Comparison of ENCODE assay signal across 8 cellular contexts in the genomic region with DNA sequence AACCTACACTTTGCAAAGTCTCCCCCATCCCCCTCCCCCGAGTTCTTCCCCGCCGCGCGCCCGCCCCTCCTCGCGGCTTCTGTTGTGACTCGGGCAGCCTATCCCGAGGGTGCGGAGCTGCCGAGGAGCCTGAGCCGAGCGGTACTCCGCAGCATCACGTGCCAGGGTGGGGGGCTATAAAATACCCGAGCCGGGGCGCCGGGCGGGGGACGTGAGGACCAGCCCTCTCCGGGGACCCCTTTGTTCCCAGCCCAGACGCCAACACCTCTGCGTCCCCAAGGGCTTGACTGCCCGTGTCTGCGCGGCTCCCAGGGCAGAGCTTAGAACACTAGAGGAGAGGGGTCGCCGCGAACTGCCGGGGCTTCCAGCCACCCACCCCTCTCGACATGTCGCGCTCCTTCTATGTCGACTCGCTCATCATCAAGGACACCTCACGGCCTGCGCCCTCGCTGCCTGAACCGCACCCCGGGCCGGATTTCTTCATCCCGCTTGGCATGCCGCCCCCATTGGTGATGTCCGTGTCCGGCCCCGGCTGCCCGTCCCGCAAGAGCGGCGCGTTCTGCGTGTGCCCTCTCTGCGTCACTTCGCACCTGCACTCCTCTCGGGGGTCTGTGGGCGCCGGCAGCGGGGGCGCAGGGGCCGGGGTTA. TPM values are rescaled to one million over a fixed set of nuclear protein-coding genes. Genes with fewer than 3 reads are reported as not detected.
DNase-seq lines count a peak whose midpoint lies in the region; ATAC-seq and TF ChIP-seq lines count a peak whose summit lies in the region.

TSS of gene GSX2 (plus strand) at position 205 of the 648 bp plus-strand sequence. CDS start at position 387, 182 bp downstream.

- peak; percentile 9 for DNase-seq in Calu3
- DNase-seq in OCI-LY7 (ENCODE audit: low spot score) = no peak
- DNase-seq in esophagus squamous epithelium (lab: John Stamatoyannopoulos, UW) = no peak
- DNase-seq in ovary = peak in 3 of 5 donors; percentile 28 to 43 (median 36)
- no peak for DNase-seq in COR-L47 (lab: John Stamatoyannopoulos, UW)
- no peak for DNase-seq in GM10266 (ENCODE audit: extremely low spot score)
- DNase-seq in cortex of kidney (lab: John Stamatoyannopoulos, UW) = no peak

- H4K20me1 ChIP-seq in OCI-LY7 (ENCODE audit: insufficient read depth, low read length) = no peaks in the 10 kb centered on the region

- POLR2A ChIA-PET in OCI-LY7 (lab: Charles Lee) = interaction anchor here (1.1 kb wide), 1 partner anchor 10 kb away, joined by 5 read pairs; no protein-coding TSS in a partner anchor

- H3K9me2 ChIP-seq in OCI-LY7 (ENCODE audit: insufficient read depth, low read length) = no peaks in the 10 kb centered on the region

- H3K9me3 ChIP-seq in OCI-LY7 (ENCODE audit: low read length) (no peaks in the 10 kb centered on the region), esophagus squamous epithelium (no peaks in the 10 kb centered on the region), ovary (no peaks in the 10 kb centered on the region)

- no peak within 1 kb of the TSS for H3K4me3 ChIP-seq in OCI-LY7 (ENCODE audit: low read depth, low read length, poor library complexity, severe bottlenecking)
- peak within 1 kb of the TSS; percentile 0 to 62 (median 28) for H3K4me3 ChIP-seq in esophagus squamous epithelium
- no peak within 1 kb of the TSS for H3K4me3 ChIP-seq in ovary

- TF ChIP-seq POLR2A in esophagus squamous epithelium (IDR thresholded peaks at IDR 0.05) = no peak
- TF ChIP-seq POLR2A in ovary (IDR thresholded peaks at IDR 0.05) = no peak

- CTCF ChIA-PET in Calu3 (lab: Charles Lee) (interaction anchor here (0.7 kb wide), 1 partner anchor 59 kb away, joined by 4 read pairs; no protein-coding TSS in a partner anchor), OCI-LY7 (lab: Charles Lee; ENCODE audit: unreplicated experiment) (no interaction called here)

- no peaks in the 10 kb centered on the region for H3K36me3 Mint-ChIP-seq in Calu3 (ENCODE audit: insufficient read depth, unreplicated experiment)

- H3K27me3 ChIP-seq in esophagus squamous epithelium (peaks cover 26 to 100% (median 50%) of the 10 kb centered on the region in 4 donors), ovary (no peaks in the 10 kb centered on the region)

- H3K4me1 ChIP-seq in OCI-LY7 (ENCODE audit: insufficient read depth, low read length, poor library complexity, severe bottlenecking) = peaks cover 32% of the 10 kb centered on the region
- H3K4me1 ChIP-seq in esophagus squamous epithelium = peaks cover 20 to 46% (median 35%) of the 10 kb centered on the region in 3 donors
- H3K4me1 ChIP-seq in ovary (ENCODE audit: insufficient read depth) = peaks cover 16% of the 10 kb centered on the region

- BruUV-seq in Calu3 (replicated peaks; lab: Mats Ljungman, UMichigan) (no TSS peak), OCI-LY7 (replicated peaks; lab: Mats Ljungman, UMichigan) (no TSS peak)

- no peak for TF ChIP-seq EP300 in ovary (IDR thresholded peaks at IDR 0.05)

- peaks cover 86% of the 10 kb centered on the region for H3K27me3 Mint-ChIP-seq in Calu3 (ENCODE audit: unreplicated experiment)

- intact Hi-C loops in Calu3 (cut with micrococcal nuclease; ENCODE audit: unreplicated experiment) = no loop called here
- intact Hi-C loops in OCI-LY7 (cut with micrococcal nuclease; ENCODE audit: unreplicated experiment) = no loop called here
- intact Hi-C loops in esophagus squamous epithelium (cut with DNase I) = loop anchor here (10.0 kb wide), 1 partner anchor 105 kb away; no protein-coding TSS in a partner anchor
- intact Hi-C loops in ovary (cut with DNase I) = no loop called here

- peak within 1 kb of the TSS; percentile 50 for H3K4me3 Mint-ChIP-seq in Calu3 (ENCODE audit: low read depth, unreplicated experiment)

- H3K9me3 Mint-ChIP-seq in Calu3 (ENCODE audit: low read depth, unreplicated experiment) = no peaks in the 10 kb centered on the region

- no peaks in the 10 kb centered on the region for H3K36me3 ChIP-seq in OCI-LY7 (ENCODE audit: insufficient read depth, low read length)
- no peaks in the 10 kb centered on the region for H3K36me3 ChIP-seq in esophagus squamous epithelium
- no peaks in the 10 kb centered on the region for H3K36me3 ChIP-seq in ovary

- ATAC-seq in HG02759 (IDR thresholded peaks at IDR 0.05; ENCODE audit: unreplicated experiment) = no peak

- TF ChIP-seq CTCF in Calu3 (IDR thresholded peaks at IDR 0.05; ENCODE audit: unreplicated experiment) (no peak), OCI-LY7 (conservative IDR thresholded peaks at IDR 0.05; ENCODE audit: low read length) (no peak), esophagus squamous epithelium (IDR thresholded peaks at IDR 0.05) (no peak), ovary (IDR thresholded peaks at IDR 0.05) (no peak), GM10266 (IDR thresholded peaks at IDR 0.05; ENCODE audit: control insufficient read depth, insufficient read depth, low read depth, missing control alignments) (no peak)

- H3K27ac ChIP-seq in OCI-LY7 (ENCODE audit: low read depth, low read length, poor library complexity, severe bottlenecking) (no peak within 1 kb of the TSS), esophagus squamous epithelium (no peak within 1 kb of the TSS), ovary (no peak within 1 kb of the TSS)

- H2AFZ ChIP-seq in OCI-LY7 (ENCODE audit: low read length) = peak within 1 kb of the TSS; percentile 77

- H3K4me2 ChIP-seq in OCI-LY7 (ENCODE audit: low read length) = peak within 1 kb of the TSS; percentile 36

- no peak within 1 kb of the TSS for H3K27ac Mint-ChIP-seq in Calu3 (ENCODE audit: unreplicated experiment)

- no peaks in the 10 kb centered on the region for H3K79me2 ChIP-seq in OCI-LY7 (ENCODE audit: insufficient read depth, low read depth, low read length)

- 0 to 3% methylated on average over 14 to 18 of the region's 62 CpGs for WGBS in esophagus squamous epithelium, 2 donors
- 0 to 1% (median 1%) methylated on average over 50 to 62 of the region's 62 CpGs for WGBS in ovary, 3 donors

- peaks cover 5% of the 10 kb centered on the region for H3K4me1 Mint-ChIP-seq in Calu3 (ENCODE audit: low read depth, unreplicated experiment)

RNA-seq across cellular contexts. Expression of gene GSX2, which starts in this region (rescaled TPM):
- total RNA-seq in Calu3 (2022) (not detected in 2 replicates), OCI-LY7 (2022) (not detected in 2 replicates), esophagus squamous epithelium (not detected), ovary (not detected)
- not detected in 2 replicates for total RNA-seq in OCI-LY7 (2014; rRNA removed; shearing (Covaris generic))
- polyA plus RNA-seq in ovary = not detected

Comparison
In these comparisons a context has a peak if more than half of its experiments do, and no peak if none do; other contexts are left out.
1. Peak in DNase-seq in Calu3; RNA of the gene not detected or under 1 TPM.
2. Peak in DNase-seq in ovary; RNA of the gene not detected or under 1 TPM.
3. H3K4me3 ChIP-seq: peak in esophagus squamous epithelium (4 of 4); none in OCI-LY7 (single experiment) and ovary (single experiment).